17 cellular contexts compared by ENCODE assay signal in the genomic region with DNA sequence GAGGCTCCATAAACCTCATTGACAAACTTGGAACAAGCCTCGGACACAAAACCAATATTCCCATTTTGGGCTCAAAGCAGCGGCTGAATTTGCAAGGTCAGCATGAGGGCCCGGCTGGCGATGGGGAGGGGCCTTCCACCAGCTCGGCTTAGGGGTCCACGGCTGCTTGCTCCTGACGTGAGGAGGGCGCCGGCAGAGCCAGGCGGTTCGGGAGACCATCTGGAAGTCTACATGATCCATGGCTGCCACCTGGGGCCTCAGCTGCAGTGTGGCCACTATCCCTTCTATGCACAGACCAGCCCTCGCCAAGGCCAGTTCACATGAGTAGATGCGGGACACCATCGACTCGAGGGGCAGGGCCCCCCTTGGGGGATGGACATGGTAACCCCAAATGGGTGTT. TPM values are rescaled to one million over a fixed set of nuclear protein-coding genes. Genes with fewer than 3 reads are reported as not detected.
DNase-seq lines count a peak whose midpoint lies in the region; ATAC-seq and TF ChIP-seq lines count a peak whose summit lies in the region.
"Had no signal": no experiment of that assay in that cellular context is flagged by ENCODE, and none has a peak within 500 bp of the region (broad histone marks: within the 10 kb centered on the region; RNA-seq: fewer than 3 reads in every experiment).

No MANE protein-coding gene starts in this region.

- TF ChIP-seq CTCF in CD8-positive, alpha-beta T cell (IDR thresholded peaks at IDR 0.05) = no peak
- TF ChIP-seq CTCF in HFFc6 (IDR thresholded peaks at IDR 0.05) (no peak), chondrocyte (IDR thresholded peaks at IDR 0.05) (no peak), neural crest cell (conservative IDR thresholded peaks at IDR 0.05) (no peak), osteoblast (IDR thresholded peaks at IDR 0.05; ENCODE audit: extremely low read depth, low read depth, low read length) (no peak)

- no peak overlapping the region for H2AFZ ChIP-seq in osteoblast (ENCODE audit: low read length)
- H2AFZ ChIP-seq: GM23248 had no signal

- no peak overlapping the region for H3K27ac ChIP-seq in CD8-positive, alpha-beta T cell (ENCODE audit: low read depth, low read length)
- H3K27ac ChIP-seq in osteoblast (ENCODE audit: low read depth, low read length) = no peak overlapping the region
- H3K27ac ChIP-seq: GM23248 had no signal

- CTCF ChIA-PET in CD8-positive, alpha-beta T cell (lab: Charles Lee) = no interaction called here
- CTCF ChIA-PET in activated CD4-positive, alpha-beta T cell treated with anti-CD3 and anti-CD28 coated beads, Interleukin-2, amount 10 ng/mL, durations not matched to agents 7 days and 5 days (lab: Charles Lee) = no interaction called here

- no peaks in the 10 kb centered on the region for H3K4me1 Mint-ChIP-seq in CD8-positive, alpha-beta T cell (ENCODE audit: low read depth)
- H3K4me1 Mint-ChIP-seq in HFFc6 (ENCODE audit: low read depth) = peaks cover 21% of the 10 kb centered on the region
- H3K4me1 Mint-ChIP-seq in chondrocyte (ENCODE audit: low read depth) = no peaks in the 10 kb centered on the region
- H3K4me1 Mint-ChIP-seq in neural crest cell = no peaks in the 10 kb centered on the region
- H3K4me1 Mint-ChIP-seq in activated CD4-positive, alpha-beta T cell treated with anti-CD3 and anti-CD28 coated beads, Interleukin-2, amount 10 ng/mL, durations not matched to agents 7 days and 5 days = no peaks in the 10 kb centered on the region

- peaks cover 14% of the 10 kb centered on the region for H3K79me2 ChIP-seq in osteoblast (ENCODE audit: insufficient read depth, low read length)

- peaks cover 30% of the 10 kb centered on the region for H3K36me3 ChIP-seq in CD8-positive, alpha-beta T cell (ENCODE audit: insufficient read depth, low read length)
- peaks cover 77% of the 10 kb centered on the region for H3K36me3 ChIP-seq in osteoblast (ENCODE audit: insufficient read depth, low read length)

- intact Hi-C loops in CD8-positive, alpha-beta T cell (cut with DNase I, micrococcal nuclease) = no loop called here

- no peak overlapping the region for H3K4me2 ChIP-seq in osteoblast (ENCODE audit: insufficient read depth, low read length)

- peaks cover 84% of the 10 kb centered on the region for H3K36me3 Mint-ChIP-seq in CD8-positive, alpha-beta T cell
- peaks cover 47% of the 10 kb centered on the region for H3K36me3 Mint-ChIP-seq in HFFc6 (ENCODE audit: low read depth)
- peaks cover 46% of the 10 kb centered on the region for H3K36me3 Mint-ChIP-seq in chondrocyte (ENCODE audit: low read depth)
- peaks cover 23% of the 10 kb centered on the region for H3K36me3 Mint-ChIP-seq in neural crest cell (ENCODE audit: low read depth)
- H3K36me3 Mint-ChIP-seq in activated CD4-positive, alpha-beta T cell treated with anti-CD3 and anti-CD28 coated beads, Interleukin-2, amount 10 ng/mL, durations not matched to agents 7 days and 5 days (ENCODE audit: low read depth) = peaks cover 23% of the 10 kb centered on the region

- DNase-seq in CD8-positive, alpha-beta T cell = no peak
- DNase-seq in HFFc6 (no peak), chondrocyte (ENCODE audit: low spot score) (no peak), neural crest cell (ENCODE audit: low read depth, low spot score) (no peak), osteoblast (ENCODE audit: insufficient read length, low spot score, missing footprints) (no peak), pons (ENCODE audit: low spot score) (no peak), HuH-7.5 (ENCODE audit: low spot score) (no peak)
- no peak for DNase-seq in activated CD4-positive, alpha-beta T cell treated with anti-CD3 and anti-CD28 coated beads, Interleukin-2, amount 10 ng/mL, durations not matched to agents 7 days and 5 days
- DNase-seq: ACHN; CD4-positive, alpha-beta memory T cell; DMS79 treated with DMSO at 0.1 percent for 48 hours; GM23248; MV-4-11; NCI-H1417 treated with DMSO at 0.1 percent for 48 hours; NCI-H2029; NCI-H2171 treated with DMSO at 0.1 percent for 48 hours; NCI-H510A treated with DMSO at 0.1 percent for 48 hours had no signal

- H3K27me3 Mint-ChIP-seq in CD8-positive, alpha-beta T cell (ENCODE audit: low read depth) = no peaks in the 10 kb centered on the region
- H3K27me3 Mint-ChIP-seq in HFFc6 (ENCODE audit: insufficient read depth) (peaks cover 5% of the 10 kb centered on the region), chondrocyte (ENCODE audit: low read depth) (no peaks in the 10 kb centered on the region), neural crest cell (ENCODE audit: low read depth) (no peaks in the 10 kb centered on the region)
- no peaks in the 10 kb centered on the region for H3K27me3 Mint-ChIP-seq in activated CD4-positive, alpha-beta T cell treated with anti-CD3 and anti-CD28 coated beads, Interleukin-2, amount 10 ng/mL, durations not matched to agents 7 days and 5 days
- H3K27me3 Mint-ChIP-seq: CD4-positive, alpha-beta memory T cell had no signal

- H3K4me3 ChIP-seq in CD8-positive, alpha-beta T cell (ENCODE audit: low read depth, low read length) = no peak overlapping the region
- H3K4me3 ChIP-seq in osteoblast (ENCODE audit: insufficient read depth, low read length) = no peak overlapping the region
- H3K4me3 ChIP-seq: GM23248 had no signal

- no peaks in the 10 kb centered on the region for H3K9me3 Mint-ChIP-seq in CD8-positive, alpha-beta T cell
- H3K9me3 Mint-ChIP-seq in HFFc6 (no peaks in the 10 kb centered on the region), chondrocyte (ENCODE audit: low read depth) (no peaks in the 10 kb centered on the region), neural crest cell (no peaks in the 10 kb centered on the region)
- no peaks in the 10 kb centered on the region for H3K9me3 Mint-ChIP-seq in activated CD4-positive, alpha-beta T cell treated with anti-CD3 and anti-CD28 coated beads, Interleukin-2, amount 10 ng/mL, durations not matched to agents 7 days and 5 days

- peak overlapping the region; percentile 30 for H3K27ac Mint-ChIP-seq in CD8-positive, alpha-beta T cell
- H3K27ac Mint-ChIP-seq in HFFc6 (peak overlapping the region; percentile 12; the same call in 1 of the 2 replicates), chondrocyte (ENCODE audit: unreplicated experiment) (peak overlapping the region; percentile 8), neural crest cell (ENCODE audit: unreplicated experiment) (peak overlapping the region; percentile 45)
- H3K27ac Mint-ChIP-seq in activated CD4-positive, alpha-beta T cell treated with anti-CD3 and anti-CD28 coated beads, Interleukin-2, amount 10 ng/mL, durations not matched to agents 7 days and 5 days = no peak overlapping the region

- no peaks in the 10 kb centered on the region for H3K4me1 ChIP-seq in CD8-positive, alpha-beta T cell (ENCODE audit: insufficient read depth, low read length)
- H3K4me1 ChIP-seq in osteoblast (ENCODE audit: insufficient read depth, low read length) = peaks cover 11% of the 10 kb centered on the region

- no peaks in the 10 kb centered on the region for H3K9me3 ChIP-seq in CD8-positive, alpha-beta T cell (ENCODE audit: low read length)
- no peaks in the 10 kb centered on the region for H3K9me3 ChIP-seq in osteoblast (ENCODE audit: low read depth, low read length)

- ATAC-seq in CD8-positive, alpha-beta T cell = no peak

- H4K20me1 ChIP-seq in osteoblast (ENCODE audit: insufficient read depth, low read length) = peaks cover 14% of the 10 kb centered on the region

- POLR2A ChIA-PET in CD8-positive, alpha-beta T cell (lab: Charles Lee) = interaction anchor here (0.5 kb wide), 1 partner anchor 43 kb away, joined by 4 read pairs; no protein-coding TSS in a partner anchor
- POLR2A ChIA-PET in activated CD4-positive, alpha-beta T cell treated with anti-CD3 and anti-CD28 coated beads, Interleukin-2, amount 10 ng/mL, durations not matched to agents 7 days and 5 days (lab: Charles Lee) = no interaction called here

- no peak overlapping the region for H3K4me3 Mint-ChIP-seq in CD8-positive, alpha-beta T cell
- H3K4me3 Mint-ChIP-seq in HFFc6 (no peak overlapping the region), chondrocyte (ENCODE audit: unreplicated experiment) (no peak overlapping the region), neural crest cell (no peak overlapping the region)
- H3K4me3 Mint-ChIP-seq in activated CD4-positive, alpha-beta T cell treated with anti-CD3 and anti-CD28 coated beads, Interleukin-2, amount 10 ng/mL, durations not matched to agents 7 days and 5 days = no peak overlapping the region
- H3K4me3 Mint-ChIP-seq: CD4-positive, alpha-beta memory T cell had no signal

- H3K27me3 ChIP-seq in CD8-positive, alpha-beta T cell (ENCODE audit: insufficient read depth, low read length) = no peaks in the 10 kb centered on the region
- H3K27me3 ChIP-seq in osteoblast (ENCODE audit: insufficient read depth, low read length) = no peaks in the 10 kb centered on the region

RNA-seq across cellular contexts. Expression of gene NDEL1, which starts 39.1 kb away (rescaled TPM):
- 100 to 1,000 TPM; 266 to 279 TPM for total RNA-seq in CD8-positive, alpha-beta T cell
- total RNA-seq in HFFc6 (2021; fragmentation: NEBNext Ultra II Directional; extraction: Animal tissue kit (Norgen Biotek cat#: 25700)) = 10 to 100 TPM; 65.4 to 79.1 (median 69.2) TPM
- total RNA-seq in chondrocyte (112 to 120 TPM (median 115 TPM) in 3 replicates), neural crest cell (34.1 and 34.3 TPM in 2 replicates), osteoblast (69.8 and 72.8 TPM in 2 replicates)
- 10 to 100 TPM; 59.7 to 65.5 TPM for total RNA-seq in activated CD4-positive, alpha-beta T cell treated with anti-CD3 and anti-CD28 coated beads, Interleukin-2, amount 10 ng/mL, durations not matched to agents 7 days and 5 days
